ENCODE assay signal across 8 cellular contexts in genomic region chr2:239380831-239381708, GRCh38.
DNase-seq lines count a peak whose midpoint lies in the region; ATAC-seq lines count a peak whose summit lies in the region.

No MANE protein-coding gene starts in this region.

- peak; percentile 41 for DNase-seq in activated T-cell treated with anti-CD3 and anti-CD28 coated beads for 4 hours
- peak; percentile 64 for DNase-seq in inferior parietal cortex (ENCODE audit: extremely low spot score)
- DNase-seq in stimulated activated CD8-positive, alpha-beta memory T cell treated with anti-CD3 and anti-CD28 coated beads, Interleukin-7, amount 100 ng/mL, for 4 hours (ENCODE audit: low read depth in 2 of 2), result peak; percentile 48 to 55
- DNase-seq in kidney tubule cell (ENCODE audit: low spot score), result no peak
- DNase-seq in AG20443 (ENCODE audit: low spot score), result no peak

- peak; percentile 50 for ATAC-seq in GM19043 (IDR thresholded peaks at IDR 0.05; ENCODE audit: low read depth, unreplicated experiment)
- peak; percentile 55 for ATAC-seq in HG03354 (IDR thresholded peaks at IDR 0.05; ENCODE audit: poor library complexity, severe bottlenecking, unreplicated experiment)
- ATAC-seq in HG03025 (IDR thresholded peaks at IDR 0.05; ENCODE audit: low FRiP score, unreplicated experiment), result no peak

Comparison
In these comparisons a context has a peak if more than half of its experiments do, and no peak if none do; other contexts are left out.
1. DNase-seq: peak in activated T-cell treated with anti-CD3 and anti-CD28 coated beads for 4 hours (single experiment), inferior parietal cortex (single experiment) and stimulated activated CD8-positive, alpha-beta memory T cell treated with anti-CD3 and anti-CD28 coated beads, Interleukin-7, amount 100 ng/mL, for 4 hours (2 of 2); none in kidney tubule cell (single experiment) and AG20443 (single experiment).